13 cellular contexts compared by ENCODE assay signal in the genomic region with DNA sequence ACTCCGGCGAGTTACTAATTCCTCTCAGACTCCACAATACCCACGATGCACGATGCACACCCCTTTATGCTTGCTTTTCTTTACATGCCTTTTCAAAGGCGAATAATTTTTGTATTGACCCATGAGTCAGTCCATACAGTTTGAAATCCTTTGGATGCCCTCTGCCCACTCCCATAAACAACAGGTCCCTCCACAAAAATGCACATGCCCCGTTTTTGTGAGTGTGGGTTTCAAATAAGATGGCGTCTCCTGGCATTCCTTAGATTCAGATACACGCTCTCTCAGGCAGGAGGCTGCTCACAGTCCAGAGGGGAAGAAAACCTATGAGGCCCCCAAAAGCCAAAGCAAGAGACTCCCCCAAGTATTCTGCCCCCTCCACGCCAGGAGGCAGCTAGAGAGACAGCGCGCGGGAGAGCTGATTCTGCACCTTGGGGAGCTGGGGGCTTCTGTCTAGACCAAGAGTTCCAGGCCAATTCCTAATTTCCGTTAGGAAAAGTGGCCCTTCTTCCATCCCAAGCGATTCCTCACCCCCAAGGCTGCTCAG. TPM values are rescaled to one million over a fixed set of nuclear protein-coding genes. Genes with fewer than 3 reads are reported as not detected.
DNase-seq lines count a peak whose midpoint lies in the region; ATAC-seq and TF ChIP-seq lines count a peak whose summit lies in the region.
"Had no signal": no experiment of that assay in that cellular context is flagged by ENCODE, and none has a peak within 500 bp of the region (broad histone marks: within the 10 kb centered on the region; RNA-seq: fewer than 3 reads in every experiment).

No MANE protein-coding gene starts in this region.

- H3K27ac ChIP-seq in ascending aorta = no peak overlapping the region
- H3K27ac ChIP-seq: neutrophil had no signal

- no peaks in the 10 kb centered on the region for H3K9me3 Mint-ChIP-seq in activated CD4-positive, alpha-beta T cell treated with anti-CD3 and anti-CD28 coated beads for 36 hours (ENCODE audit: low read depth)

- peaks cover 14% of the 10 kb centered on the region for H3K4me1 Mint-ChIP-seq in activated CD4-positive, alpha-beta T cell treated with anti-CD3 and anti-CD28 coated beads for 36 hours

- DNase-seq in activated CD4-positive, alpha-beta T cell treated with anti-CD3 and anti-CD28 coated beads for 36 hours = no peak
- DNase-seq in activated CD4-positive, alpha-beta T cell treated with anti-CD3 and anti-CD28 coated beads, Interleukin-2, amount 50 U/mL, for 1 hour = no peak
- DNase-seq in NT2/D1 (ENCODE audit: low read depth, low spot score) = no peak
- DNase-seq in epithelial cell of proximal tubule (ENCODE audit: low read depth) = no peak
- no peak for DNase-seq in skeletal muscle cell (ENCODE audit: low read depth)
- no peak for DNase-seq in effector CD4-positive, alpha-beta T cell
- DNase-seq in ascending aorta (ENCODE audit: low spot score in 2 of 2) = no peak
- DNase-seq in superior temporal gyrus (ENCODE audit: extremely low spot score) = no peak
- DNase-seq: GF-D8, NCI-H1436 treated with DMSO at 0.1 percent for 48 hours had no signal

- POLR2A ChIA-PET in activated CD4-positive, alpha-beta T cell treated with anti-CD3 and anti-CD28 coated beads for 36 hours (lab: Charles Lee) = no interaction called here

- peak overlapping the region; percentile 13 for H3K4me3 Mint-ChIP-seq in activated CD4-positive, alpha-beta T cell treated with anti-CD3 and anti-CD28 coated beads for 36 hours

- peaks cover 8% of the 10 kb centered on the region for H3K4me1 ChIP-seq in NT2/D1 (ENCODE audit: insufficient read depth, insufficient read length)
- H3K4me1 ChIP-seq in ascending aorta = peaks cover 2 to 3% of the 10 kb centered on the region in 2 donors

- H3K36me3 Mint-ChIP-seq in activated CD4-positive, alpha-beta T cell treated with anti-CD3 and anti-CD28 coated beads for 36 hours (ENCODE audit: low read depth) = no peaks in the 10 kb centered on the region

- ATAC-seq in activated CD4-positive, alpha-beta T cell treated with anti-CD3 and anti-CD28 coated beads for 36 hours = no peak

- no peak overlapping the region for H3K27ac Mint-ChIP-seq in activated CD4-positive, alpha-beta T cell treated with anti-CD3 and anti-CD28 coated beads for 36 hours

- H3K36me3 ChIP-seq in NT2/D1 (ENCODE audit: insufficient read depth, insufficient read length, low read length) = peaks cover 23% of the 10 kb centered on the region
- H3K36me3 ChIP-seq in ascending aorta = no peaks in the 10 kb centered on the region
- H3K36me3 ChIP-seq: neutrophil had no signal

- CTCF ChIA-PET in activated CD4-positive, alpha-beta T cell treated with anti-CD3 and anti-CD28 coated beads for 36 hours (lab: Charles Lee) = interaction anchor here (1.8 kb wide), 1 partner anchor 14 kb away, joined by 4 read pairs; no protein-coding TSS in a partner anchor

- intact Hi-C loops in activated CD4-positive, alpha-beta T cell treated with anti-CD3 and anti-CD28 coated beads for 36 hours (cut with DNase I, micrococcal nuclease) = no loop called here
- intact Hi-C loops in ascending aorta (cut with DNase I) = no loop called here

- H3K27me3 Mint-ChIP-seq in activated CD4-positive, alpha-beta T cell treated with anti-CD3 and anti-CD28 coated beads for 36 hours = peaks cover 70% of the 10 kb centered on the region

- H3K4me3 ChIP-seq in NT2/D1 (ENCODE audit: insufficient read length, low read depth) (peak overlapping the region; percentile 77), epithelial cell of proximal tubule (ENCODE audit: low read depth, low read length) (peak overlapping the region; percentile 63), skeletal muscle cell (ENCODE audit: low read depth, low read length) (peak overlapping the region; percentile 0), ascending aorta (no peak overlapping the region)

- TF ChIP-seq CTCF in epithelial cell of proximal tubule (conservative IDR thresholded peaks at IDR 0.05; ENCODE audit: low read depth, low read length) (no peak), ascending aorta (IDR thresholded peaks at IDR 0.05) (no peak)

- peak overlapping the region; percentile 93 for H3K9ac ChIP-seq in NT2/D1 (ENCODE audit: insufficient read length, low read depth)

- H3K27me3 ChIP-seq in NT2/D1 (ENCODE audit: insufficient read depth, insufficient read length) (peaks cover 5% of the 10 kb centered on the region), ascending aorta (peaks cover 27% of the 10 kb centered on the region)

- peaks cover 5% of the 10 kb centered on the region; the same call in 1 of the 2 replicates for H3K9me3 ChIP-seq in NT2/D1 (ENCODE audit: insufficient read depth, low read length)
- no peaks in the 10 kb centered on the region for H3K9me3 ChIP-seq in ascending aorta
- H3K9me3 ChIP-seq: neutrophil had no signal

RNA-seq across cellular contexts. Expression of gene HOXB9, which starts 19.6 kb away (rescaled TPM):
- 1 to 10 TPM; 1.9 to 2.5 TPM for total RNA-seq in activated CD4-positive, alpha-beta T cell treated with anti-CD3 and anti-CD28 coated beads for 36 hours
- total RNA-seq in epithelial cell of proximal tubule = 74.5 and 83.8 TPM in 2 replicates
- total RNA-seq in ascending aorta = not detected
- total RNA-seq: bronchial epithelial cell had no signal

RNA-seq across cellular contexts. Expression of gene HOXB8, which starts 30.6 kb away (rescaled TPM):
- total RNA-seq in activated CD4-positive, alpha-beta T cell treated with anti-CD3 and anti-CD28 coated beads for 36 hours = not detected
- total RNA-seq in epithelial cell of proximal tubule = 12.7 and 21.4 TPM in 2 replicates
- total RNA-seq in ascending aorta = not detected
- total RNA-seq: bronchial epithelial cell; T-helper 1 cell treated with Interleukin-12 subunit alpha and Interleukin-12 subunit beta and Interleukin-4 antibody, amounts not matched to agents 30 ng/mL and 1 ng/mL, for 36 hours had no signal

RNA-seq across cellular contexts. Expression of gene HOXB7, which starts 34.9 kb away (rescaled TPM):
- under 1 TPM; 0.25 to 0.30 TPM for total RNA-seq in activated CD4-positive, alpha-beta T cell treated with anti-CD3 and anti-CD28 coated beads for 36 hours
- total RNA-seq in epithelial cell of proximal tubule (24.9 and 26.0 TPM in 2 replicates), ascending aorta (15.0 TPM)
- total RNA-seq: bronchial epithelial cell had no signal

RNA-seq across cellular contexts. Expression of gene HOXB6, which starts 40.9 kb away (rescaled TPM):
- total RNA-seq in activated CD4-positive, alpha-beta T cell treated with anti-CD3 and anti-CD28 coated beads for 36 hours = not detected
- total RNA-seq in epithelial cell of proximal tubule (42.9 and 55.6 TPM in 2 replicates), ascending aorta (5.1 TPM)
- total RNA-seq: bronchial epithelial cell had no signal

RNA-seq across cellular contexts. Expression of gene HOXB5, which starts 52.1 kb away (rescaled TPM):
- total RNA-seq in activated CD4-positive, alpha-beta T cell treated with anti-CD3 and anti-CD28 coated beads for 36 hours = not detected
- 2.8 and 5.5 TPM in 2 replicates for total RNA-seq in epithelial cell of proximal tubule
- 0.53 TPM for total RNA-seq in ascending aorta
- total RNA-seq: bronchial epithelial cell had no signal

Comparison
In these comparisons a context has a peak if more than half of its experiments do, and no peak if none do; other contexts are left out.
1. H3K4me3 ChIP-seq: peak in NT2/D1 (single experiment), epithelial cell of proximal tubule (single experiment) and skeletal muscle cell (single experiment); none in ascending aorta (0 of 2).
2. RNA of gene HOXB9, which starts 19.6 kb away (total RNA-seq): 74.5 to 83.8 TPM in epithelial cell of proximal tubule; 1.9 to 2.5 TPM in activated CD4-positive, alpha-beta T cell treated with anti-CD3 and anti-CD28 coated beads for 36 hours and not detected in ascending aorta (single experiment); every median in the first group is over 10 times any median in the second.
3. RNA of gene HOXB8, which starts 30.6 kb away (total RNA-seq): 12.7 to 21.4 TPM in epithelial cell of proximal tubule; not detected in ascending aorta (single experiment) and not detected in activated CD4-positive, alpha-beta T cell treated with anti-CD3 and anti-CD28 coated beads for 36 hours; every median in the first group is over 10 times any median in the second.
4. RNA of gene HOXB7, which starts 34.9 kb away (total RNA-seq): 24.9 to 26.0 TPM in epithelial cell of proximal tubule and 15.0 TPM in ascending aorta (single experiment); 0.25 to 0.30 TPM in activated CD4-positive, alpha-beta T cell treated with anti-CD3 and anti-CD28 coated beads for 36 hours; every median in the first group is over 10 times any median in the second.